11 cellular contexts compared by ENCODE assay signal in the genomic region with DNA sequence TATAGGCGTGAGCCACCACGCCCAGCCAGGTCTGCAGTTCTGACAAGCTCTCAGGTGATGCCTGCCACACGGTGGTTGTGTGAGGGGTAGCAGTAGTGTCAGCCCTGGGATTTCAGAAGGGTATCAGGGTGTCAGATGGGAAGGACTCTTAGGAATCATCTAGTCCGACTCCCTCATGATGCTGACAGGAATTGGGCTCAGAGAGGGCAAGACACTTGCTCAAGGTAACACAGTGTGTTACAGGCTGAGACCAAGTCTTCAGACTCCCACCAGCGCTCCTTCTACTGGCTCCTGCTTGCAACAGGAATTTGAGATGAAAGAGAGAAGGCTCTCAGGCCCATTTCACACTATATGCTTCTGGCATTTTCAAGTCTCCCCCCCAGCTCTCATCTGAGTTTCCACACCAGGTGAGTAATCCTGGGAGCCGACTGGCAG. TPM values are rescaled to one million over a fixed set of nuclear protein-coding genes. Genes with fewer than 3 reads are reported as not detected.
DNase-seq lines count a peak whose midpoint lies in the region; ATAC-seq, FAIRE-seq and TF ChIP-seq lines count a peak whose summit lies in the region.
"Had no signal": no experiment of that assay in that cellular context is flagged by ENCODE, and none has a peak within 500 bp of the region (broad histone marks: within the 10 kb centered on the region; RNA-seq: fewer than 3 reads in every experiment).

No MANE protein-coding gene starts in this region.

- no peak for TF ChIP-seq CTCF in Calu3 (IDR thresholded peaks at IDR 0.05; ENCODE audit: unreplicated experiment)
- TF ChIP-seq CTCF in GM23338 (conservative IDR thresholded peaks at IDR 0.05; ENCODE audit: low read depth in 2 of 2) = peak; percentile 60 to 77
- TF ChIP-seq CTCF in PC-9 (conservative IDR thresholded peaks at IDR 0.05) = peak; percentile 61

- ATAC-seq in GM23338 (peak; percentile 96), esophagus mucosa (peak; percentile 22), GM18861 (IDR thresholded peaks at IDR 0.05; ENCODE audit: unreplicated experiment) (no peak)
- no peak for ATAC-seq in effector memory CD8-positive, alpha-beta T cell (replicated peaks)

- no peak overlapping the region for H3K27ac ChIP-seq in GM23338 (ENCODE audit: low read depth)
- peak overlapping the region; percentile 48 for H3K27ac ChIP-seq in PC-9
- H3K27ac ChIP-seq: uterus had no signal

- no peak overlapping the region for H3K4me3 Mint-ChIP-seq in Calu3 (ENCODE audit: low read depth, unreplicated experiment)
- H3K4me3 Mint-ChIP-seq in GM23338 = no peak overlapping the region
- H3K4me3 Mint-ChIP-seq in effector memory CD8-positive, alpha-beta T cell = no peak overlapping the region
- H3K4me3 Mint-ChIP-seq: CD8-positive, alpha-beta T cell had no signal

- no peaks in the 10 kb centered on the region for H3K9me3 ChIP-seq in PC-9 (ENCODE audit: insufficient read depth, low read depth)
- H3K9me3 ChIP-seq: uterus had no signal

- H3K79me2 ChIP-seq in GM23338 (replicated peaks; ENCODE audit: insufficient read depth) = peaks cover 8% of the 10 kb centered on the region; the same call in 1 of the 2 replicates
- H3K79me2 ChIP-seq in PC-9 (ENCODE audit: low read depth) = 0 out of 2 replicates have a peak, but pooled peaks cover 2% of the 10 kb centered on the region

- H3K4me2 ChIP-seq in GM23338 (no peak overlapping the region), PC-9 (no peak overlapping the region)

- H3K27ac Mint-ChIP-seq in Calu3 (ENCODE audit: unreplicated experiment) (no peak overlapping the region), GM23338 (no peak overlapping the region)
- H3K27ac Mint-ChIP-seq in effector memory CD8-positive, alpha-beta T cell = peak overlapping the region in 1 of 2 donors; percentile 13
- H3K27ac Mint-ChIP-seq: CD8-positive, alpha-beta T cell had no signal

- H3K9me3 Mint-ChIP-seq in Calu3 (ENCODE audit: low read depth, unreplicated experiment) (no peaks in the 10 kb centered on the region), GM23338 (no peaks in the 10 kb centered on the region)
- no peaks in the 10 kb centered on the region for H3K9me3 Mint-ChIP-seq in effector memory CD8-positive, alpha-beta T cell
- H3K9me3 Mint-ChIP-seq: CD8-positive, alpha-beta T cell had no signal

- H2AFZ ChIP-seq in GM23338 (no peak overlapping the region), PC-9 (no peak overlapping the region)

- TF ChIP-seq POLR2A in GM12891 (IDR thresholded peaks at IDR 0.05; ENCODE audit: low read depth, low read length) = no peak

- H3K4me1 ChIP-seq in GM23338 (ENCODE audit: insufficient read depth) (peaks cover 4% of the 10 kb centered on the region; the same call in 1 of the 2 replicates), PC-9 (replicated peaks; ENCODE audit: insufficient read depth) (peaks cover 11% of the 10 kb centered on the region)
- H3K4me1 ChIP-seq: uterus had no signal

- H3F3A ChIP-seq in GM23338 (replicated peaks; ENCODE audit: low read depth) (no peaks in the 10 kb centered on the region), PC-9 (ENCODE audit: insufficient read depth, low read depth) (peaks cover 15% of the 10 kb centered on the region; the same call in 1 of the 2 replicates)

- H3K27me3 ChIP-seq in GM23338 (ENCODE audit: insufficient read depth) = no peaks in the 10 kb centered on the region
- no peaks in the 10 kb centered on the region for H3K27me3 ChIP-seq in PC-9 (ENCODE audit: insufficient read depth, low read depth)

- POLR2A ChIA-PET in PC-9 (lab: Charles Lee; ENCODE audit: unreplicated experiment) = no interaction called here

- BruUV-seq in Calu3 (replicated peaks; lab: Mats Ljungman, UMichigan) = no TSS peak
- BruUV-seq in PC-9 (replicated peaks; lab: Mats Ljungman, UMichigan) = no TSS peak

- intact Hi-C loops in Calu3 (cut with micrococcal nuclease; ENCODE audit: unreplicated experiment) = loop anchor here (10.0 kb wide), 1 partner anchor 324 kb away; a partner anchor contains a TSS
- intact Hi-C loops in PC-9 (cut with micrococcal nuclease; ENCODE audit: unreplicated experiment) = no loop called here

- H3K36me3 Mint-ChIP-seq in Calu3 (ENCODE audit: insufficient read depth, unreplicated experiment) (no peaks in the 10 kb centered on the region), GM23338 (ENCODE audit: low read depth) (peaks cover 2% of the 10 kb centered on the region; the same call in 1 of the 3 replicates)
- no peaks in the 10 kb centered on the region for H3K36me3 Mint-ChIP-seq in effector memory CD8-positive, alpha-beta T cell (ENCODE audit: insufficient read depth)
- H3K36me3 Mint-ChIP-seq: CD8-positive, alpha-beta T cell had no signal

- CTCF ChIA-PET in Calu3 (lab: Charles Lee) = interaction anchor here (0.8 kb wide), 1 partner anchor 25 kb away, joined by 3 read pairs; no protein-coding TSS in a partner anchor
- CTCF ChIA-PET in PC-9 (lab: Charles Lee) = no interaction called here

- H3K27me3 Mint-ChIP-seq in Calu3 (ENCODE audit: unreplicated experiment) = no peaks in the 10 kb centered on the region
- peaks cover 1% of the 10 kb centered on the region for H3K27me3 Mint-ChIP-seq in GM23338 (ENCODE audit: insufficient read depth, low read depth, poor library complexity)
- H3K27me3 Mint-ChIP-seq in effector memory CD8-positive, alpha-beta T cell = peaks cover 41 to 56% of the 10 kb centered on the region in 2 donors

- H3K4me3 ChIP-seq in GM23338 = no peak overlapping the region
- H3K4me3 ChIP-seq in PC-9 = no peak overlapping the region
- H3K4me3 ChIP-seq: uterus had no signal

- FAIRE-seq in GM12891 (lab: Jason Lieb, UNC) = no peak

- no peaks in the 10 kb centered on the region for H3K36me3 ChIP-seq in GM23338 (ENCODE audit: insufficient read depth)
- no peaks in the 10 kb centered on the region for H3K36me3 ChIP-seq in PC-9 (ENCODE audit: low read depth)
- H3K36me3 ChIP-seq: uterus had no signal

- H4K20me1 ChIP-seq in GM23338 (replicated peaks; ENCODE audit: insufficient read depth) (peaks cover 2% of the 10 kb centered on the region; the same call in 1 of the 2 replicates), PC-9 (ENCODE audit: insufficient read depth) (no peaks in the 10 kb centered on the region)

- H3K4me1 Mint-ChIP-seq in Calu3 (ENCODE audit: low read depth, unreplicated experiment) (peaks cover 8% of the 10 kb centered on the region), GM23338 (peaks cover 6% of the 10 kb centered on the region)
- peaks cover 0 to 6% of the 10 kb centered on the region in 2 donors for H3K4me1 Mint-ChIP-seq in effector memory CD8-positive, alpha-beta T cell (ENCODE audit: low read depth in 2 of 2)

- H3K9me2 ChIP-seq in GM23338 (ENCODE audit: insufficient read depth) (no peaks in the 10 kb centered on the region), PC-9 (ENCODE audit: insufficient read depth) (no peaks in the 10 kb centered on the region)

- peak; percentile 23 for DNase-seq in Calu3
- peak; percentile 79 for DNase-seq in GM23338 (ENCODE audit: low spot score)
- DNase-seq in PC-9 = peak in 1 of 2 experiments; percentile 40
- no peak for DNase-seq in GM12891 (ENCODE audit: insufficient read length, low spot score)
- no peak for DNase-seq in effector memory CD8-positive, alpha-beta T cell
- DNase-seq in NCI-H1092 treated with DMSO at 0.1 percent for 48 hours (lab: John Stamatoyannopoulos, UW) = no peak
- DNase-seq: CD8-positive, alpha-beta T cell; uterus had no signal

TF ChIP-seq in GM23338, 12 proteins besides CTCF, POLR2A, EP300 and RAD21:
- no peak for TF ChIP-seq ZNF114 (CRISPR knock-in tag; IDR thresholded peaks at IDR 0.05)
- TF ChIP-seq CREB1 (CRISPR knock-in tag; IDR thresholded peaks at IDR 0.05; ENCODE audit: low read depth) = no peak
- TF ChIP-seq, protein P1, sequence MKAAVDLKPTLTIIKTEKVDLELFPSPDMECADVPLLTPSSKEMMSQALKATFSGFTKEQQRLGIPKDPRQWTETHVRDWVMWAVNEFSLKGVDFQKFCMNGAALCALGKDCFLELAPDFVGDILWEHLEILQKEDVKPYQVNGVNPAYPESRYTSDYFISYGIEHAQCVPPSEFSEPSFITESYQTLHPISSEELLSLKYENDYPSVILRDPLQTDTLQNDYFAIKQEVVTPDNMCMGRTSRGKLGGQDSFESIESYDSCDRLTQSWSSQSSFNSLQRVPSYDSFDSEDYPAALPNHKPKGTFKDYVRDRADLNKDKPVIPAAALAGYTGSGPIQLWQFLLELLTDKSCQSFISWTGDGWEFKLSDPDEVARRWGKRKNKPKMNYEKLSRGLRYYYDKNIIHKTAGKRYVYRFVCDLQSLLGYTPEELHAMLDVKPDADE (IDR thresholded peaks at IDR 0.05) = no peak

TF ChIP-seq in GM12891, 5 proteins besides CTCF, POLR2A, EP300 and RAD21:
- TF ChIP-seq SPI1 (IDR thresholded peaks at IDR 0.05; ENCODE audit: low read depth, low read length) = no peak
- no peak for TF ChIP-seq TAF1 (IDR thresholded peaks at IDR 0.05; ENCODE audit: low read depth, low read length)
- TF ChIP-seq PAX5 (IDR thresholded peaks at IDR 0.05; ENCODE audit: insufficient read depth, low read length, severe bottlenecking) = no peak
- TF ChIP-seq POU2F2 (IDR thresholded peaks at IDR 0.05; ENCODE audit: low read depth, low read length) = no peak
- no peak for TF ChIP-seq POLR2AphosphoS5 (IDR thresholded peaks at IDR 0.05; ENCODE audit: low read depth, low read length)

RNA-seq across cellular contexts. Expression of a gene that starts 6.9 kb away (rescaled TPM):
- total RNA-seq in Calu3 (2022) (1.1 and 1.7 TPM in 2 replicates), PC-9 (2021) (15.0 and 17.1 TPM in 2 replicates), esophagus mucosa (not detected)
- total RNA-seq in GM23338 (2014; rRNA removed; shearing (Covaris generic)) = 4.1 and 4.7 TPM in 2 replicates
- 2.1 and 2.4 TPM in 2 replicates for polyA plus RNA-seq in GM23338 (2016; fragmentation: Nextera tagmentation; extraction: Ambion mirVana)
- not detected for polyA plus RNA-seq in GM12891 (2012; ENCODE audit: low read depth, missing spikeins)
- total RNA-seq: CD8-positive, alpha-beta T cell; skeletal muscle tissue; uterus had no signal

RNA-seq across cellular contexts. Expression of a gene that starts 41.7 kb away (rescaled TPM):
- 17.4 and 19.2 TPM in 2 replicates for total RNA-seq in Calu3 (2022)
- total RNA-seq in GM23338 (2014; rRNA removed; shearing (Covaris generic)) = 44.1 and 45.7 TPM in 2 replicates
- polyA plus RNA-seq in GM23338 (2016; fragmentation: Nextera tagmentation; extraction: Ambion mirVana) = 125 and 152 TPM in 2 replicates
- total RNA-seq in PC-9 (2021) = 35.0 and 37.6 TPM in 2 replicates
- total RNA-seq in esophagus mucosa = 17.1 TPM
- 7.9 TPM for polyA plus RNA-seq in GM12891 (2012; ENCODE audit: low read depth, missing spikeins)

Comparison
In these comparisons a context has a peak if more than half of its experiments do, and no peak if none do; other contexts are left out.
1. DNase-seq: peak in Calu3 (single experiment) and GM23338 (single experiment); none in GM12891 (single experiment), effector memory CD8-positive, alpha-beta T cell (0 of 3) and NCI-H1092 treated with DMSO at 0.1 percent for 48 hours (single experiment).
2. ATAC-seq: peak in GM23338 (single experiment) and esophagus mucosa (single experiment); none in GM18861 (single experiment) and effector memory CD8-positive, alpha-beta T cell (single experiment).